In genomic region chr18:76772665-76773064, GRCh38 we compare ENCODE assay signal across 6 cellular contexts.
"Had no signal": no experiment of that assay in that cellular context is flagged by ENCODE, and none has a peak within 500 bp of the region (broad histone marks: within the 10 kb centered on the region; RNA-seq: fewer than 3 reads in every experiment).

No MANE protein-coding gene starts in this region.

- H3K27ac ChIP-seq: HL-60 had no signal

- H3K4me3 ChIP-seq: GM23338 had no signal

- H3K27ac Mint-ChIP-seq: GM23338, H9, IgD-negative memory B cell had no signal

- DNase-seq: H9, HCEC 1CT had no signal

- H3K36me3 Mint-ChIP-seq: IgD-negative memory B cell had no signal

- H3K4me3 Mint-ChIP-seq: GM23338, H9, IgD-negative memory B cell had no signal

- H3K4me1 Mint-ChIP-seq: GM23338 had no signal

- ATAC-seq: GM23338, HepG2 had no signal
